In the genomic region with DNA sequence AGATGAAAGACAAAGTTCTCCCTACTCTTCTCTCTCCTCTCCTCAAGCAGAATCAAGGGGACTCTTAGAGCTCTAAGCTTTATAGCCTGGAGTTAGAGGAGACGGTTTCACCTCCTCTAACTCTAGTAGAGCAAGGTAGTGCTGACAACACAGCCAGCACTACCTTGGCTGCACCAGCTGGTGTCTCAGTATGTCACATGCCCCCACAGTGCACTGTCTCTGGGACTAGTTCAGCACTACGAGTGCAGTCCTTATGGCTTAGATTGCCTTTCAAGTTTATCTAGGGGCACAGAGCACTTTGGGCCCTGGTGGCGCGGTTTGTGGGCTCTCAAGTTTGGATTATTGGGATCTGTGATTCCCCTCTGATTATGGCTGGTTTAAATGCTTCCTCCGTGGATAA, we compare ENCODE assay signal across 24 cellular contexts.
"Had no signal": no experiment of that assay in that cellular context is flagged by ENCODE, and none has a peak within 500 bp of the region (broad histone marks: within the 10 kb centered on the region; RNA-seq: fewer than 3 reads in every experiment).

No MANE protein-coding gene starts in this region.

- H3K4me1 Mint-ChIP-seq: activated CD4-positive, alpha-beta memory T cell treated with anti-CD3 and anti-CD28 coated beads, Interleukin-2, amount 10 ng/mL, durations not matched to agents 7 days and 5 days; activated naive CD4-positive, alpha-beta T cell treated with anti-CD3 and anti-CD28 coated beads, Interleukin-2, amount 10 ng/mL, durations not matched to agents 7 days and 5 days; activated naive CD8-positive, alpha-beta T cell treated with anti-CD3 and anti-CD28 coated beads, Interleukin-2, amount 10 ng/mL, durations not matched to agents 7 days and 5 days; activated T-helper 17 cell treated with anti-CD3 and anti-CD28 coated beads, Interleukin-2, amount 50 U/mL, for 72 hours; T-helper 17 cell had no signal

- H3K36me3 ChIP-seq: adrenal gland, breast epithelium had no signal

- H3K27ac Mint-ChIP-seq: activated CD4-positive, alpha-beta memory T cell treated with anti-CD3 and anti-CD28 coated beads, Interleukin-2, amount 10 ng/mL, durations not matched to agents 7 days and 5 days; activated naive CD4-positive, alpha-beta T cell treated with anti-CD3 and anti-CD28 coated beads, Interleukin-2, amount 10 ng/mL, durations not matched to agents 7 days and 5 days; activated naive CD8-positive, alpha-beta T cell treated with anti-CD3 and anti-CD28 coated beads, Interleukin-2, amount 10 ng/mL, durations not matched to agents 7 days and 5 days; activated T-helper 17 cell treated with anti-CD3 and anti-CD28 coated beads, Interleukin-2, amount 50 U/mL, for 72 hours; T-helper 17 cell had no signal

- H3K27ac ChIP-seq: adrenal gland, breast epithelium, VCaP had no signal

- H3K36me3 Mint-ChIP-seq: activated naive CD4-positive, alpha-beta T cell treated with anti-CD3 and anti-CD28 coated beads, Interleukin-2, amount 10 ng/mL, durations not matched to agents 7 days and 5 days; activated naive CD8-positive, alpha-beta T cell treated with anti-CD3 and anti-CD28 coated beads, Interleukin-2, amount 10 ng/mL, durations not matched to agents 7 days and 5 days had no signal

- H3K9me3 Mint-ChIP-seq: activated CD4-positive, alpha-beta memory T cell treated with anti-CD3 and anti-CD28 coated beads, Interleukin-2, amount 10 ng/mL, durations not matched to agents 7 days and 5 days had no signal

- H3K4me3 ChIP-seq: adrenal gland, breast epithelium had no signal

- DNase-seq: activated CD4-positive, alpha-beta memory T cell treated with anti-CD3 and anti-CD28 coated beads, Interleukin-2, amount 10 ng/mL, durations not matched to agents 7 days and 5 days; activated CD4-positive, alpha-beta T cell treated with anti-CD3 and anti-CD28 coated beads, Interleukin-2, amount 50 U/mL, for 1 hour; activated CD4-positive, CD25-positive, alpha-beta regulatory T cell; activated gamma-delta T cell; activated naive CD4-positive, alpha-beta T cell treated with anti-CD3 and anti-CD28 coated beads, Interleukin-2, amount 10 ng/mL, durations not matched to agents 7 days and 5 days; activated naive CD8-positive, alpha-beta T cell treated with anti-CD3 and anti-CD28 coated beads, Interleukin-2, amount 10 ng/mL, durations not matched to agents 7 days and 5 days; activated T-cell treated with anti-CD3 and anti-CD28 coated beads for 4 hours; activated T-cell treated with anti-CD3 and anti-CD28 coated beads, Interleukin-2, amount 50 U/mL, for 48 hours; adrenal gland; anterior cingulate cortex; caudate nucleus; Kasumi-1; NCI-H146; NCI-H187 treated with DMSO at 0.1 percent for 48 hours; NCI-H2081 treated with DMSO at 0.1 percent for 48 hours; NCI-H446; PC-3; SHP77 treated with DMSO at 0.1 percent for 48 hours; T-helper 17 cell; T1000 had no signal

- H3K27me3 ChIP-seq: adrenal gland, breast epithelium had no signal

- H3K27me3 Mint-ChIP-seq: activated CD4-positive, alpha-beta memory T cell treated with anti-CD3 and anti-CD28 coated beads, Interleukin-2, amount 10 ng/mL, durations not matched to agents 7 days and 5 days; activated naive CD4-positive, alpha-beta T cell treated with anti-CD3 and anti-CD28 coated beads, Interleukin-2, amount 10 ng/mL, durations not matched to agents 7 days and 5 days; activated naive CD8-positive, alpha-beta T cell treated with anti-CD3 and anti-CD28 coated beads, Interleukin-2, amount 10 ng/mL, durations not matched to agents 7 days and 5 days; T-helper 17 cell had no signal

- H3K4me1 ChIP-seq: adrenal gland, breast epithelium had no signal

- ATAC-seq: activated T-helper 17 cell treated with anti-CD3 and anti-CD28 coated beads, Interleukin-2, amount 50 U/mL, for 72 hours; PC-3; T-helper 17 cell had no signal

- H3K4me3 Mint-ChIP-seq: activated CD4-positive, alpha-beta memory T cell treated with anti-CD3 and anti-CD28 coated beads, Interleukin-2, amount 10 ng/mL, durations not matched to agents 7 days and 5 days; activated naive CD4-positive, alpha-beta T cell treated with anti-CD3 and anti-CD28 coated beads, Interleukin-2, amount 10 ng/mL, durations not matched to agents 7 days and 5 days; activated naive CD8-positive, alpha-beta T cell treated with anti-CD3 and anti-CD28 coated beads, Interleukin-2, amount 10 ng/mL, durations not matched to agents 7 days and 5 days; activated T-helper 17 cell treated with anti-CD3 and anti-CD28 coated beads, Interleukin-2, amount 50 U/mL, for 72 hours; T-helper 17 cell had no signal

- H3K9me3 ChIP-seq: adrenal gland had no signal

- FAIRE-seq: TTC549 had no signal
